27 cellular contexts compared by ENCODE assay signal in the genomic region with DNA sequence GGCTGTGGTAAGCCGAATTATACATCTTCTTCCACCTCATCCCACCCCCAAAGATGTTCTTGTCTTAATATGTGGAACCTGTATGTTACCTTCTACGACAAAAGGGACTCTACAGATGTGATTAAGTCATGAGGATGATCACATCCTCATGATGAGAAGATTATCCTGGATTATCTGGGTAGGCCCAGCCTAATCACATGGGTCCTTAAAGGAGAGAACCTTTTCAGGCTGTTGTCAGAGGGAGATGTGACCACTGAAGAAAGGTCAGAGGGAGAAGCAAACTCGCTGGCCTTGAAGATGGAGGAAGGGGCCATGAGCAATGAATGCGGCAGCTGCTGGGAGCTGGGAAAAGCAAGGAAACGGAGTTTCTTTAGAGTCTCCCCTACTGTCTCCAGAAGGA. TPM values are rescaled to one million over a fixed set of nuclear protein-coding genes. Genes with fewer than 3 reads are reported as not detected.
DNase-seq lines count a peak whose midpoint lies in the region; ATAC-seq, FAIRE-seq and TF ChIP-seq lines count a peak whose summit lies in the region.
"Had no signal": no experiment of that assay in that cellular context is flagged by ENCODE, and none has a peak within 500 bp of the region (broad histone marks: within the 10 kb centered on the region; RNA-seq: fewer than 3 reads in every experiment).

No MANE protein-coding gene starts in this region.

- 76 to 77% methylated on average over 5 of the region's 5 CpGs for WGBS in aorta, 2 donors

- DNase-seq in D721Med (ENCODE audit: insufficient read length, low spot score) (peak; percentile 32), NCI-H524 treated with DMSO at 0.1 percent for 48 hours (lab: John Stamatoyannopoulos, UW) (peak; percentile 36), WERI-Rb-1 (peak; percentile 56), aorta (no peak), coronary artery (ENCODE audit: low spot score) (no peak), amniotic stem cell (lab: John Stamatoyannopoulos, UW) (no peak)
- DNase-seq: 8988T; ACHN; AML-193; BE2C; Calu3; CD4-positive, alpha-beta T cell; COR-L47; DMS 273 treated with DMSO at 0.1 percent for 48 hours; DMS79; EL; GDM1; GM23248; HFFc6 had no signal

- no peak overlapping the region for H3K4me3 ChIP-seq in WERI-Rb-1 (ENCODE audit: low read depth, low read length)
- H3K4me3 ChIP-seq in aorta (ENCODE audit: low read length in 2 of 2) = no peak overlapping the region
- no peak overlapping the region for H3K4me3 ChIP-seq in coronary artery
- H3K4me3 ChIP-seq: A549; BLaER1 treated with 17β-estradiol and CSF1 and Interleukin-3, amounts not matched to agents 10 nM and 100 nM; GM12878; GM23248; HAP-1 had no signal

- intact Hi-C loops in aorta (cut with DNase I) = no loop called here

- H3K27me3 ChIP-seq in WERI-Rb-1 (ENCODE audit: insufficient read depth, low read depth, severe bottlenecking) = no peaks in the 10 kb centered on the region
- H3K27me3 ChIP-seq in aorta (ENCODE audit: control insufficient read depth in 1 of 2, insufficient read depth in 2 of 2, low read length in 1 of 2) = no peaks in the 10 kb centered on the region
- H3K27me3 ChIP-seq: BE2C; BLaER1 treated with 17β-estradiol and CSF1 and Interleukin-3, amounts not matched to agents 10 nM and 100 nM had no signal

- H3K9me3 ChIP-seq in WERI-Rb-1 (ENCODE audit: severe bottlenecking) = no peaks in the 10 kb centered on the region
- H3K9me3 ChIP-seq in aorta (ENCODE audit: control insufficient read depth, low read length) = no peaks in the 10 kb centered on the region
- H3K9me3 ChIP-seq: A549; BE2C; BLaER1 treated with 17β-estradiol and CSF1 and Interleukin-3, amounts not matched to agents 10 nM and 100 nM; HAP-1 had no signal

- H3K36me3 ChIP-seq in WERI-Rb-1 (no peaks in the 10 kb centered on the region), aorta (ENCODE audit: control insufficient read depth in 1 of 2, insufficient read depth in 2 of 2, low read length in 1 of 2) (no peaks in the 10 kb centered on the region)
- H3K36me3 ChIP-seq: BE2C; BLaER1 treated with 17β-estradiol and CSF1 and Interleukin-3, amounts not matched to agents 10 nM and 100 nM; HAP-1 had no signal

- ATAC-seq in aorta (ENCODE audit: low FRiP score) (peak; percentile 19), GM21367 (IDR thresholded peaks at IDR 0.05; ENCODE audit: unreplicated experiment) (no peak)
- ATAC-seq: A549, GM12878 had no signal

- TF ChIP-seq CTCF in D721Med (IDR thresholded peaks at IDR 0.05; ENCODE audit: insufficient read depth, missing control alignments) (no peak), WERI-Rb-1 (IDR thresholded peaks at IDR 0.05; ENCODE audit: low read depth, low read length) (no peak), coronary artery (IDR thresholded peaks at IDR 0.05) (no peak)

- H3K27ac ChIP-seq in WERI-Rb-1 (no peak overlapping the region), aorta (ENCODE audit: low read depth in 1 of 2, low read length in 2 of 2) (no peak overlapping the region), coronary artery (no peak overlapping the region)
- H3K27ac ChIP-seq: A549; BLaER1 treated with 17β-estradiol and CSF1 and Interleukin-3, amounts not matched to agents 10 nM and 100 nM; GM23248 had no signal

- peak; percentile 94 for FAIRE-seq in D721Med (lab: Jason Lieb, UNC)
- FAIRE-seq: A549, GM12878, GM19239, H54 had no signal

- H3K4me1 ChIP-seq in aorta (ENCODE audit: control insufficient read depth in 1 of 2, insufficient read depth in 2 of 2, low read length in 2 of 2) = no peaks in the 10 kb centered on the region
- H3K4me1 ChIP-seq: A549, HAP-1 had no signal

RNA-seq across cellular contexts. Expression of a gene that starts 12.9 kb away (rescaled TPM):
- not detected for total RNA-seq in aorta
- under 1 TPM in 1 of 2 donors, not detected in 1; 0.15 TPM for polyA plus RNA-seq in aorta
- total RNA-seq: Calu3; CD4-positive, alpha-beta T cell; GM12878; GM23248; HFFc6 had no signal
- polyA plus RNA-seq: CD14-positive monocyte, GM23248 had no signal

RNA-seq across cellular contexts. Expression of a gene that starts 45.9 kb away (rescaled TPM):
- 10 to 100 TPM; 23.3 to 52.5 TPM for total RNA-seq in aorta
- 10 to 100 TPM in 1 of 2 donors, 1 to 10 TPM in 1; 7.1 to 15.5 TPM for polyA plus RNA-seq in aorta

Comparison
In these comparisons a context has a peak if more than half of its experiments do, and no peak if none do; other contexts are left out.
1. DNase-seq: peak in D721Med (single experiment), NCI-H524 treated with DMSO at 0.1 percent for 48 hours (single experiment) and WERI-Rb-1 (single experiment); none in aorta (0 of 2), coronary artery (single experiment) and amniotic stem cell (single experiment).